14 cellular contexts compared by ENCODE assay signal in genomic region chr5:73299665-73300435, GRCh38.
DNase-seq lines count a peak whose midpoint lies in the region; ATAC-seq lines count a peak whose summit lies in the region.
"Had no signal": no experiment of that assay in that cellular context is flagged by ENCODE, and none has a peak within 500 bp of the region (broad histone marks: within the 10 kb centered on the region; RNA-seq: fewer than 3 reads in every experiment).

No MANE protein-coding gene starts in this region.

- peak overlapping the region; percentile 39 for H3K27ac Mint-ChIP-seq in activated T-cell treated with anti-CD3 and anti-CD28 coated beads, Interleukin-2, amount 50 U/mL, for 24 hours
- H3K27ac Mint-ChIP-seq in activated T-helper 1 cell treated with anti-CD3 and anti-CD28 coated beads, Interleukin-12 subunit alpha, Interleukin-12 subunit beta, Interleukin-2, Interleukin-4 antibody, amounts not matched to agents 30 ng/mL and 10 ng/mL and 1 ng/mL, durations not matched to agents 14 hours and 24 hours and 36 hours, result peak overlapping the region; percentile 30
- peak overlapping the region; percentile 90 for H3K27ac Mint-ChIP-seq in stimulated activated naive B cell treated with anti-CD40 and anti-IgM and Interleukin-4, amounts not matched to agents 10 μg/mL and 1 μg/mL and 100 μg/mL, for 72 hours
- H3K27ac Mint-ChIP-seq: activated B cell treated with CpG ODN at 0.5 μM for 24 hours; natural killer cell; stimulated activated naive CD8-positive, alpha-beta T cell treated with anti-CD3 and anti-CD28 coated beads, Interleukin-15, Interleukin-2, amounts not matched to agents 100 ng/mL and 50 ng/mL, for 24 hours had no signal

- H3K9me3 Mint-ChIP-seq in activated T-cell treated with anti-CD3 and anti-CD28 coated beads, Interleukin-2, amount 50 U/mL, for 24 hours, result no peaks in the 10 kb centered on the region
- peaks cover 4% of the 10 kb centered on the region for H3K9me3 Mint-ChIP-seq in activated T-helper 1 cell treated with anti-CD3 and anti-CD28 coated beads, Interleukin-12 subunit alpha, Interleukin-12 subunit beta, Interleukin-2, Interleukin-4 antibody, amounts not matched to agents 30 ng/mL and 10 ng/mL and 1 ng/mL, durations not matched to agents 14 hours and 24 hours and 36 hours
- peaks cover 0 to 4% of the 10 kb centered on the region in 2 donors for H3K9me3 Mint-ChIP-seq in stimulated activated naive B cell treated with anti-CD40 and anti-IgM and Interleukin-4, amounts not matched to agents 10 μg/mL and 1 μg/mL and 100 μg/mL, for 72 hours
- H3K9me3 Mint-ChIP-seq: activated B cell treated with CpG ODN at 0.5 μM for 24 hours; natural killer cell; stimulated activated naive CD8-positive, alpha-beta T cell treated with anti-CD3 and anti-CD28 coated beads, Interleukin-15, Interleukin-2, amounts not matched to agents 100 ng/mL and 50 ng/mL, for 24 hours had no signal

- DNase-seq in activated T-cell treated with anti-CD3 and anti-CD28 coated beads, Interleukin-2, amount 50 U/mL, for 24 hours, result no peak
- DNase-seq in activated T-cell treated with anti-CD3 and anti-CD28 coated beads, Interleukin-2, amount 50 U/mL, for 1 hour, result no peak
- no peak for DNase-seq in activated T-helper 1 cell treated with anti-CD3 and anti-CD28 coated beads, Interleukin-12 subunit alpha, Interleukin-12 subunit beta, Interleukin-2, Interleukin-4 antibody, amounts not matched to agents 30 ng/mL and 10 ng/mL and 1 ng/mL, durations not matched to agents 14 hours and 24 hours and 36 hours (ENCODE audit: low spot score)
- DNase-seq in stimulated activated naive B cell treated with anti-CD40 and anti-IgM and Interleukin-4, amounts not matched to agents 10 μg/mL and 1 μg/mL and 100 μg/mL, for 72 hours, result no peak
- DNase-seq in middle frontal gyrus (ENCODE audit: extremely low spot score, low spot score), result no peak
- DNase-seq in DMS79 treated with DMSO at 0.1 percent for 48 hours (lab: John Stamatoyannopoulos, UW), result no peak
- DNase-seq in NCI-H146 (lab: John Stamatoyannopoulos, UW), result no peak
- DNase-seq: activated B cell treated with CpG ODN at 0.5 μM for 24 hours; activated naive CD4-positive, alpha-beta T cell treated with Interleukin-2 at 50 U/mL for 16 hours; natural killer cell; NCI-H2227 treated with DMSO at 0.1 percent for 48 hours; stimulated activated CD4-positive, alpha-beta T cell treated with anti-CD3 and anti-CD28 coated beads, Interleukin-1b, Interleukin-23, amount 100 ng/mL, for 48 hours had no signal

- intact Hi-C loops in activated T-helper 1 cell treated with anti-CD3 and anti-CD28 coated beads, Interleukin-12 subunit alpha, Interleukin-12 subunit beta, Interleukin-2, Interleukin-4 antibody, amounts not matched to agents 30 ng/mL and 10 ng/mL and 1 ng/mL, durations not matched to agents 14 hours and 24 hours and 36 hours (cut with micrococcal nuclease), result loop anchor here (1.0 to 5.0 kb wide), 4 partner anchors 67 to 178 kb away; partner anchors contain the start of gene TMEM171

- H3K4me1 Mint-ChIP-seq in activated T-cell treated with anti-CD3 and anti-CD28 coated beads, Interleukin-2, amount 50 U/mL, for 24 hours (ENCODE audit: low read depth), result peaks cover 29% of the 10 kb centered on the region
- H3K4me1 Mint-ChIP-seq in activated T-helper 1 cell treated with anti-CD3 and anti-CD28 coated beads, Interleukin-12 subunit alpha, Interleukin-12 subunit beta, Interleukin-2, Interleukin-4 antibody, amounts not matched to agents 30 ng/mL and 10 ng/mL and 1 ng/mL, durations not matched to agents 14 hours and 24 hours and 36 hours (ENCODE audit: low read depth), result no peaks in the 10 kb centered on the region
- H3K4me1 Mint-ChIP-seq in stimulated activated naive B cell treated with anti-CD40 and anti-IgM and Interleukin-4, amounts not matched to agents 10 μg/mL and 1 μg/mL and 100 μg/mL, for 72 hours, result peaks cover 22 to 36% of the 10 kb centered on the region in 2 donors

- peak overlapping the region; percentile 13 for H3K4me3 Mint-ChIP-seq in activated T-cell treated with anti-CD3 and anti-CD28 coated beads, Interleukin-2, amount 50 U/mL, for 24 hours
- H3K4me3 Mint-ChIP-seq in activated T-helper 1 cell treated with anti-CD3 and anti-CD28 coated beads, Interleukin-12 subunit alpha, Interleukin-12 subunit beta, Interleukin-2, Interleukin-4 antibody, amounts not matched to agents 30 ng/mL and 10 ng/mL and 1 ng/mL, durations not matched to agents 14 hours and 24 hours and 36 hours, result no peak overlapping the region
- peak overlapping the region; percentile 45 to 63 for H3K4me3 Mint-ChIP-seq in stimulated activated naive B cell treated with anti-CD40 and anti-IgM and Interleukin-4, amounts not matched to agents 10 μg/mL and 1 μg/mL and 100 μg/mL, for 72 hours
- H3K4me3 Mint-ChIP-seq: activated B cell treated with CpG ODN at 0.5 μM for 24 hours; natural killer cell; stimulated activated naive CD8-positive, alpha-beta T cell treated with anti-CD3 and anti-CD28 coated beads, Interleukin-15, Interleukin-2, amounts not matched to agents 100 ng/mL and 50 ng/mL, for 24 hours had no signal

- H3K9me3 ChIP-seq in iPS-18c (ENCODE audit: control insufficient read depth, insufficient read depth, low read length), result peaks cover 6% of the 10 kb centered on the region

- peak overlapping the region; percentile 43; the same call in 1 of the 2 replicates for H3K4me3 ChIP-seq in iPS-18c (ENCODE audit: insufficient read depth, low read depth, low read length)

- H3K36me3 Mint-ChIP-seq in activated T-cell treated with anti-CD3 and anti-CD28 coated beads, Interleukin-2, amount 50 U/mL, for 24 hours (ENCODE audit: low read depth), result no peaks in the 10 kb centered on the region
- peaks cover 8% of the 10 kb centered on the region for H3K36me3 Mint-ChIP-seq in activated T-helper 1 cell treated with anti-CD3 and anti-CD28 coated beads, Interleukin-12 subunit alpha, Interleukin-12 subunit beta, Interleukin-2, Interleukin-4 antibody, amounts not matched to agents 30 ng/mL and 10 ng/mL and 1 ng/mL, durations not matched to agents 14 hours and 24 hours and 36 hours (ENCODE audit: low read depth)
- peaks cover 0 to 3% of the 10 kb centered on the region in 2 donors for H3K36me3 Mint-ChIP-seq in stimulated activated naive B cell treated with anti-CD40 and anti-IgM and Interleukin-4, amounts not matched to agents 10 μg/mL and 1 μg/mL and 100 μg/mL, for 72 hours

- no peak for ATAC-seq in stimulated activated naive B cell treated with anti-CD40 and anti-IgM and Interleukin-4, amounts not matched to agents 10 μg/mL and 1 μg/mL and 100 μg/mL, for 72 hours (replicated peaks)
- ATAC-seq: natural killer cell had no signal

- peaks cover 94% of the 10 kb centered on the region for H3K27me3 Mint-ChIP-seq in activated T-cell treated with anti-CD3 and anti-CD28 coated beads, Interleukin-2, amount 50 U/mL, for 24 hours
- peaks cover 81% of the 10 kb centered on the region for H3K27me3 Mint-ChIP-seq in activated T-helper 1 cell treated with anti-CD3 and anti-CD28 coated beads, Interleukin-12 subunit alpha, Interleukin-12 subunit beta, Interleukin-2, Interleukin-4 antibody, amounts not matched to agents 30 ng/mL and 10 ng/mL and 1 ng/mL, durations not matched to agents 14 hours and 24 hours and 36 hours (ENCODE audit: insufficient read depth)
- peaks cover 82 to 98% of the 10 kb centered on the region in 2 donors for H3K27me3 Mint-ChIP-seq in stimulated activated naive B cell treated with anti-CD40 and anti-IgM and Interleukin-4, amounts not matched to agents 10 μg/mL and 1 μg/mL and 100 μg/mL, for 72 hours

Comparison
In these comparisons a context has a peak if more than half of its experiments do, and no peak if none do; other contexts are left out.
1. H3K27ac Mint-ChIP-seq: peak in every context shown above with its lines; median percentile 90 in stimulated activated naive B cell treated with anti-CD40 and anti-IgM and Interleukin-4, amounts not matched to agents 10 μg/mL and 1 μg/mL and 100 μg/mL, for 72 hours; 39 in activated T-cell treated with anti-CD3 and anti-CD28 coated beads, Interleukin-2, amount 50 U/mL, for 24 hours; 30 in activated T-helper 1 cell treated with anti-CD3 and anti-CD28 coated beads, Interleukin-12 subunit alpha, Interleukin-12 subunit beta, Interleukin-2, Interleukin-4 antibody, amounts not matched to agents 30 ng/mL and 10 ng/mL and 1 ng/mL, durations not matched to agents 14 hours and 24 hours and 36 hours.